In the genomic region with DNA sequence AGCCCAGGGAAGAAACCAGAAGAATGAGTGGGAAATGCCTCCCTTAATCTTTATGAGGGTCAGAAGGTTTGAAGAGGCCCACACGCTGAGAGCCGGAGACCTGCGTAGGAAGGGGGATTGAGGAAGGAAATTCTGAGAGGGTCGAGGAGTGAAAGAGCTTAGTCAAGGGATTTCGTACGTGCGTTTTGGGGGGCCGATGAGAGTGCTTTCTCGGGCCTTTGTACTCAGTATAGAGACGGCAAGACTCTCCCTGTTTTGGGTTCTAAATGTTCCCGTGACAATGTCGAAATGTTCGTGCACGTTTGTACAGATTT, we compare ENCODE assay signal across 8 cellular contexts. TPM values are rescaled to one million over a fixed set of nuclear protein-coding genes. Genes with fewer than 3 reads are reported as not detected.
DNase-seq lines count a peak whose midpoint lies in the region; ATAC-seq, FAIRE-seq and TF ChIP-seq lines count a peak whose summit lies in the region.

No MANE protein-coding gene starts in this region.

- no peaks in the 10 kb centered on the region for H3K9me3 Mint-ChIP-seq in naive thymus-derived CD4-positive, alpha-beta T cell
- no peaks in the 10 kb centered on the region for H3K9me3 Mint-ChIP-seq in activated CD4-positive, alpha-beta T cell treated with anti-CD3 and anti-CD28 coated beads, Interleukin-2, amount 10 ng/mL, durations not matched to agents 24 days and 14 days

- TF ChIP-seq POLR2A in GM12892 (IDR thresholded peaks at IDR 0.05; ENCODE audit: low read depth, low read length), result no peak

- H3K9me3 ChIP-seq in BLaER1 treated with 17β-estradiol and CSF1 and Interleukin-3, amounts not matched to agents 10 nM and 100 nM (replicated peaks in 1 of 11), result peaks cover 0 to 4% (median 0%) of the 10 kb centered on the region in 11 experiments; a peak in 2 of 22 replicates
- H3K9me3 ChIP-seq in naive thymus-derived CD4-positive, alpha-beta T cell (ENCODE audit: control insufficient read depth in 2 of 3, low read length in 3 of 3), result no peaks in the 10 kb centered on the region

- POLR2A ChIA-PET in naive thymus-derived CD4-positive, alpha-beta T cell (lab: Charles Lee), result interaction anchor here (0.6 to 3.3 kb wide), 9 partner anchors 12 to 1657 kb away, joined by 3 to 26 read pairs (median 3); partner anchors contain the start of gene SERGEF

- CTCF ChIA-PET in naive thymus-derived CD4-positive, alpha-beta T cell (lab: Charles Lee), result interaction anchor here (0.7 kb wide), 1 partner anchor 408 kb away, joined by 3 read pairs; no protein-coding TSS in a partner anchor

- peaks cover 0 to 14% (median 4%) of the 10 kb centered on the region in 5 donors for H3K36me3 Mint-ChIP-seq in naive thymus-derived CD4-positive, alpha-beta T cell
- peaks cover 17% of the 10 kb centered on the region for H3K36me3 Mint-ChIP-seq in activated CD4-positive, alpha-beta T cell treated with anti-CD3 and anti-CD28 coated beads, Interleukin-2, amount 10 ng/mL, durations not matched to agents 24 days and 14 days (ENCODE audit: low read depth)

- peaks cover 19 to 45% (median 36%) of the 10 kb centered on the region in 10 experiments for H3K4me1 ChIP-seq in BLaER1 treated with 17β-estradiol and CSF1 and Interleukin-3, amounts not matched to agents 10 nM and 100 nM
- H3K4me1 ChIP-seq in naive thymus-derived CD4-positive, alpha-beta T cell (ENCODE audit: control insufficient read depth in 2 of 2, insufficient read depth in 2 of 2, low read length in 2 of 2), result peaks cover 28 to 34% of the 10 kb centered on the region in 2 donors

- ATAC-seq in HG02678 (IDR thresholded peaks at IDR 0.05; ENCODE audit: unreplicated experiment), result peak; percentile 0
- ATAC-seq in naive thymus-derived CD4-positive, alpha-beta T cell, result no peak

- peak overlapping the region; percentile 97 to 99 (median 99) for H3K9ac ChIP-seq in BLaER1 treated with 17β-estradiol and CSF1 and Interleukin-3, amounts not matched to agents 10 nM and 100 nM

- H3K27me3 ChIP-seq in BLaER1 treated with 17β-estradiol and CSF1 and Interleukin-3, amounts not matched to agents 10 nM and 100 nM, result no peaks in the 10 kb centered on the region
- H3K27me3 ChIP-seq in naive thymus-derived CD4-positive, alpha-beta T cell (ENCODE audit: control insufficient read depth in 2 of 2, insufficient read depth in 2 of 2, low read length in 2 of 2), result no peaks in the 10 kb centered on the region

- peak overlapping the region; percentile 97 to 99 (median 98) for H3K27ac ChIP-seq in BLaER1 treated with 17β-estradiol and CSF1 and Interleukin-3, amounts not matched to agents 10 nM and 100 nM
- H3K27ac ChIP-seq in naive thymus-derived CD4-positive, alpha-beta T cell (ENCODE audit: low read depth, low read length), result peak overlapping the region; percentile 98

- H3K4me1 Mint-ChIP-seq in naive thymus-derived CD4-positive, alpha-beta T cell, result peaks cover 6 to 34% (median 22%) of the 10 kb centered on the region in 7 donors
- H3K4me1 Mint-ChIP-seq in activated CD4-positive, alpha-beta T cell treated with anti-CD3 and anti-CD28 coated beads, Interleukin-2, amount 10 ng/mL, durations not matched to agents 24 days and 14 days, result peaks cover 18% of the 10 kb centered on the region

- TF ChIP-seq CTCF in cardiac fibroblast (IDR thresholded peaks at IDR 0.05; ENCODE audit: low read depth, low read length), result no peak

- intact Hi-C loops in naive thymus-derived CD4-positive, alpha-beta T cell (cut with micrococcal nuclease), result loop anchor here (1.0 to 10.0 kb wide), 12 partner anchors 133 to 1895 kb away; partner anchors contain the start of genes RPS13 (in 2 of the 2), SERGEF (in 2 of the 2), NCR3LG1 (in 1 of the 2) and NUCB2 (in 1 of the 2)
- intact Hi-C loops in activated CD4-positive, alpha-beta T cell treated with anti-CD3 and anti-CD28 coated beads, Interleukin-2, amount 10 ng/mL, durations not matched to agents 24 days and 14 days (cut with micrococcal nuclease), result loop anchor here (1.0 to 5.0 kb wide), 3 partner anchors 10 to 468 kb away; partner anchors contain the start of genes PIK3C2A and RPS13

- H3K27me3 Mint-ChIP-seq in naive thymus-derived CD4-positive, alpha-beta T cell, result peaks cover 0 to 3% (median 0%) of the 10 kb centered on the region in 5 donors
- H3K27me3 Mint-ChIP-seq in activated CD4-positive, alpha-beta T cell treated with anti-CD3 and anti-CD28 coated beads, Interleukin-2, amount 10 ng/mL, durations not matched to agents 24 days and 14 days, result peaks cover 4% of the 10 kb centered on the region

- no peak overlapping the region for H3K4me3 Mint-ChIP-seq in naive thymus-derived CD4-positive, alpha-beta T cell
- no peak overlapping the region for H3K4me3 Mint-ChIP-seq in activated CD4-positive, alpha-beta T cell treated with anti-CD3 and anti-CD28 coated beads, Interleukin-2, amount 10 ng/mL, durations not matched to agents 24 days and 14 days

- H3K27ac Mint-ChIP-seq in naive thymus-derived CD4-positive, alpha-beta T cell, result no peak overlapping the region
- H3K27ac Mint-ChIP-seq in activated CD4-positive, alpha-beta T cell treated with anti-CD3 and anti-CD28 coated beads, Interleukin-2, amount 10 ng/mL, durations not matched to agents 24 days and 14 days, result no peak overlapping the region

- H4K20me1 ChIP-seq in BLaER1 treated with 17β-estradiol and CSF1 and Interleukin-3, amounts not matched to agents 10 nM and 100 nM, result peaks cover 36 to 48% (median 43%) of the 10 kb centered on the region in 11 experiments

- peak overlapping the region; percentile 74 to 85 (median 78) for H3K4me3 ChIP-seq in BLaER1 treated with 17β-estradiol and CSF1 and Interleukin-3, amounts not matched to agents 10 nM and 100 nM
- H3K4me3 ChIP-seq in cardiac fibroblast (replicated peaks in 1 of 2; ENCODE audit: low read depth in 2 of 2, low read length in 2 of 2), result peak overlapping the region; percentile 63 to 72
- H3K4me3 ChIP-seq in naive thymus-derived CD4-positive, alpha-beta T cell (ENCODE audit: low read length), result peak overlapping the region; percentile 92

- FAIRE-seq in GM12892 (lab: Jason Lieb, UNC), result no peak

- peak overlapping the region; percentile 81 to 97 (median 91) for H3K4me2 ChIP-seq in BLaER1 treated with 17β-estradiol and CSF1 and Interleukin-3, amounts not matched to agents 10 nM and 100 nM

- DNase-seq in cardiac fibroblast (ENCODE audit: low read depth in 2 of 2), result no peak
- no peak for DNase-seq in naive thymus-derived CD4-positive, alpha-beta T cell
- DNase-seq in cerebellum (ENCODE audit: low spot score), result no peak
- DNase-seq in COLO829 (ENCODE audit: low spot score), result no peak
- DNase-seq in GM12892 (ENCODE audit: insufficient read length), result no peak
- DNase-seq in activated CD4-positive, alpha-beta T cell treated with anti-CD3 and anti-CD28 coated beads, Interleukin-2, amount 10 ng/mL, durations not matched to agents 24 days and 14 days, result no peak

- H3K36me3 ChIP-seq in BLaER1 treated with 17β-estradiol and CSF1 and Interleukin-3, amounts not matched to agents 10 nM and 100 nM, result peaks cover 4 to 40% (median 34%) of the 10 kb centered on the region in 11 experiments; a peak in 21 of 22 replicates
- peaks cover 0 to 4% (median 0%) of the 10 kb centered on the region in 3 experiments for H3K36me3 ChIP-seq in naive thymus-derived CD4-positive, alpha-beta T cell (ENCODE audit: control insufficient read depth in 2 of 3, insufficient read depth in 3 of 3, low read length in 3 of 3)

RNA-seq across cellular contexts. Expression of gene C11orf58, which starts 0.5 kb away (rescaled TPM):
- total RNA-seq in naive thymus-derived CD4-positive, alpha-beta T cell, result 100 to 1,000 TPM; 116 to 168 (median 155) TPM
- 100 to 1,000 TPM; 174 to 260 TPM for polyA plus RNA-seq in naive thymus-derived CD4-positive, alpha-beta T cell
- 172 TPM for total RNA-seq in cerebellum
- 154 TPM for polyA plus RNA-seq in GM12892 (2012; ENCODE audit: missing spikeins)
- total RNA-seq in activated CD4-positive, alpha-beta T cell treated with anti-CD3 and anti-CD28 coated beads, Interleukin-2, amount 10 ng/mL, durations not matched to agents 24 days and 14 days, result 142 and 149 TPM in 2 replicates
